Comparison of ENCODE assay signal across 8 cellular contexts in genomic region chr7:48109848-48110663, GRCh38. TPM values are rescaled to one million over a fixed set of nuclear protein-coding genes. Genes with fewer than 3 reads are reported as not detected.
DNase-seq lines count a peak whose midpoint lies in the region; TF ChIP-seq lines count a peak whose summit lies in the region.

No MANE protein-coding gene starts in this region.

- H3K9me3 Mint-ChIP-seq in H9: no peaks in the 10 kb centered on the region; a peak in 1 of 5 replicates

- no peak overlapping the region for H3K23ac ChIP-seq in H9 (ENCODE audit: insufficient read length, low read depth, low read length)

- no peak overlapping the region for H3K18ac ChIP-seq in H9 (ENCODE audit: insufficient read length, low read depth, low read length)

- peak; percentile 96 for TF ChIP-seq CTCF in GM12874 (IDR thresholded peaks at IDR 0.05; ENCODE audit: insufficient read depth, low read depth, low read length)
- TF ChIP-seq CTCF in H9 (conservative IDR thresholded peaks at IDR 0.05): peak; percentile 99
- TF ChIP-seq CTCF in hepatocyte (IDR thresholded peaks at IDR 0.05; ENCODE audit: poor library complexity): peak; percentile 97

- H2BK15ac ChIP-seq in H9 (ENCODE audit: low read depth, low read length): no peak overlapping the region

- H3K36me3 Mint-ChIP-seq in H9 (ENCODE audit: insufficient read depth in 1 of 3, low read depth in 3 of 3): peaks cover 14 to 39% (median 32%) of the 10 kb centered on the region in 3 experiments

- no peak overlapping the region for H3K4me2 ChIP-seq in H9 (ENCODE audit: insufficient read depth, insufficient read length, low read length)
- no peak overlapping the region for H3K4me2 ChIP-seq in hepatocyte

- no peak overlapping the region for H2BK12ac ChIP-seq in H9 (ENCODE audit: insufficient read length, low read depth, low read length)

- H3T11ph ChIP-seq in H9 (ENCODE audit: low read length): no peak overlapping the region

- H3K14ac ChIP-seq in H9 (ENCODE audit: insufficient read depth, low read length): no peak overlapping the region

- no peak overlapping the region for H2BK120ac ChIP-seq in H9 (ENCODE audit: low read depth, low read length, poor library complexity, severe bottlenecking)

- no peaks in the 10 kb centered on the region for H3K79me2 ChIP-seq in H9 (ENCODE audit: insufficient read depth, low read length)
- H3K79me2 ChIP-seq in hepatocyte: no peaks in the 10 kb centered on the region

- H3K27me3 ChIP-seq in H9 (ENCODE audit: insufficient read depth, low read length): no peaks in the 10 kb centered on the region
- no peaks in the 10 kb centered on the region for H3K27me3 ChIP-seq in hepatocyte

- no peaks in the 10 kb centered on the region for H4K20me1 ChIP-seq in H9 (ENCODE audit: control insufficient read depth, insufficient read depth, insufficient read length)
- no peaks in the 10 kb centered on the region for H4K20me1 ChIP-seq in hepatocyte (ENCODE audit: insufficient read depth, poor library complexity, severe bottlenecking)

- H2AFZ ChIP-seq in H9 (ENCODE audit: low read length): no peak overlapping the region
- H2AFZ ChIP-seq in hepatocyte: no peak overlapping the region

- no peak overlapping the region for H2BK5ac ChIP-seq in H9 (ENCODE audit: insufficient read length, low read length)

- H3K4me1 ChIP-seq in H9 (ENCODE audit: insufficient read depth, low read length) (no peaks in the 10 kb centered on the region), hepatocyte (ENCODE audit: insufficient read depth) (no peaks in the 10 kb centered on the region)

- H3K27ac ChIP-seq in H9 (ENCODE audit: insufficient read length, low read depth, low read length): no peak overlapping the region
- no peak overlapping the region for H3K27ac ChIP-seq in hepatocyte

- no peak overlapping the region for H3K4me3 ChIP-seq in hepatocyte

- no peaks in the 10 kb centered on the region for H3K23me2 ChIP-seq in H9 (ENCODE audit: insufficient read length, low read depth, low read length, poor library complexity, severe bottlenecking)

- no peaks in the 10 kb centered on the region for H3K9me3 ChIP-seq in H9 (ENCODE audit: control insufficient read depth, low read depth, low read length)
- no peaks in the 10 kb centered on the region for H3K9me3 ChIP-seq in hepatocyte (ENCODE audit: low read depth)

- H4K91ac ChIP-seq in H9 (ENCODE audit: insufficient read length, low read depth, low read length): no peak overlapping the region

- no peak overlapping the region; a peak in 1 of 7 replicates for H3K27ac Mint-ChIP-seq in H9

- H3K4ac ChIP-seq in H9 (ENCODE audit: low read depth, low read length): no peak overlapping the region

- no peak overlapping the region for H4K8ac ChIP-seq in H9 (replicated peaks; ENCODE audit: insufficient read length, low read depth, low read length)

- no peak overlapping the region for H3K9ac ChIP-seq in H9 (ENCODE audit: extremely low read depth, insufficient read length, low read length)

- H3K27me3 Mint-ChIP-seq in H9 (ENCODE audit: low read depth): no peaks in the 10 kb centered on the region; the same call in 1 of the 2 replicates

- H3K4me1 Mint-ChIP-seq in H9: peaks cover 15 to 26% of the 10 kb centered on the region in 2 experiments

- no CpG with 5 or more reads among the region's 9 CpGs for WGBS in H9 (ENCODE audit: extremely low coverage, insufficient read length, low lambda C conversion rate)
- 22% methylated on average over 9 of the region's 9 CpGs for WGBS in hepatocyte (ENCODE audit: low lambda C conversion rate, missing lambda C conversion rate)

- no peak overlapping the region for H2AK5ac ChIP-seq in H9 (ENCODE audit: insufficient read length, low read length)

- no peak overlapping the region for H3K56ac ChIP-seq in H9 (ENCODE audit: insufficient read length, low read depth, low read length)

- DNase-seq in H9 (peak; percentile 85), M059J (ENCODE audit: low read depth) (peak; percentile 61), T-helper 1 cell (peak; percentile 62 to 87 (median 77)), amygdala (lab: John Stamatoyannopoulos, UW) (peak in 47 of 56 donors; percentile 6 to 85 (median 37)), hepatocyte (ENCODE audit: low spot score) (peak; percentile 85), mesenteric fat pad (ENCODE audit: low spot score) (no peak)
- DNase-seq in stimulated activated CD4-positive, alpha-beta T cell treated with anti-CD3 and anti-CD28 coated beads, Interleukin-12 subunit alpha, Interleukin-12 subunit beta, amount 100 ng/mL, for 4 hours: peak; percentile 88

- H3K4me3 Mint-ChIP-seq in H9: no peak overlapping the region

- no peaks in the 10 kb centered on the region for H3K79me1 ChIP-seq in H9 (ENCODE audit: insufficient read depth, low read depth, low read length, poor library complexity, severe bottlenecking)

- no peaks in the 10 kb centered on the region for H3K36me3 ChIP-seq in hepatocyte (replicated peaks; ENCODE audit: insufficient read depth, low read depth)

- no peaks in the 10 kb centered on the region for H3K9me2 ChIP-seq in hepatocyte (replicated peaks; ENCODE audit: insufficient read depth)

- no peak overlapping the region for H2BK20ac ChIP-seq in H9 (ENCODE audit: low read depth, low read length, poor library complexity, severe bottlenecking)

- no peak overlapping the region for H4K5ac ChIP-seq in H9 (ENCODE audit: insufficient read length, low read depth, low read length)

RNA-seq across cellular contexts. Expression of gene UPP1, which starts 21.0 kb away (rescaled TPM):
- total RNA-seq in H9 (2021) (34.2 and 36.4 TPM in 2 replicates), hepatocyte (12.7 and 14.6 TPM in 2 replicates), mesenteric fat pad (68.9 TPM)
- total RNA-seq in M059J (2014; rRNA removed; shearing (Covaris generic)): 11.7 and 21.1 TPM in 2 replicates
- 38.7 and 50.2 TPM in 2 replicates for polyA plus RNA-seq in hepatocyte
